Comparison of ENCODE assay signal across 21 cellular contexts in the genomic region with DNA sequence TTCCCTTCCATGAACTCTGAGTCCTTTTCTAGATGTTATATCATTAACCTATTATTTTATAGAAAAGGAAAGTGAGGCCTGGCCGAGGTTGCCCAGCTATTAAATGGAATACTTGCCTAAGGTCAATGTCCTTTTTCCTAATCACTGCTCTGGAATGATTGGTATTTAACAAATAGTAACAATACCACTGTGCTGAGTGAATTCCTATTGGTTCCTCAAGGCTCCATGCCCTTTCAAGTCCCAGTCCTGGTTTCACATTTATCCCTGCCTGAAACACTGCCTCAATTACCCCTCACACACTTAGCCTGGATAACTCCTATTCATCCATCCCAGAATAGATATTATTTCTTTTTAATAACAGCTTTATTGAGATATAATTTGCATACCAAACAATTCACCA. TPM values are rescaled to one million over a fixed set of nuclear protein-coding genes. Genes with fewer than 3 reads are reported as not detected.
DNase-seq lines count a peak whose midpoint lies in the region; ATAC-seq, FAIRE-seq and TF ChIP-seq lines count a peak whose summit lies in the region.
"Had no signal": no experiment of that assay in that cellular context is flagged by ENCODE, and none has a peak within 500 bp of the region (broad histone marks: within the 10 kb centered on the region; RNA-seq: fewer than 3 reads in every experiment).

No MANE protein-coding gene starts in this region.

- H4K20me1 ChIP-seq in PC-3 (ENCODE audit: low read length) (no peaks in the 10 kb centered on the region), endothelial cell of umbilical vein (replicated peaks; ENCODE audit: control insufficient read depth, extremely low read depth, insufficient read depth, low read length) (no peaks in the 10 kb centered on the region)
- H4K20me1 ChIP-seq: BLaER1 treated with 17β-estradiol and CSF1 and Interleukin-3, amounts not matched to agents 10 nM and 100 nM had no signal

- H3K23ac ChIP-seq in mesenchymal stem cell (ENCODE audit: low read length in 2 of 2) = no peak overlapping the region

- H2BK15ac ChIP-seq in mesenchymal stem cell (ENCODE audit: low read depth, poor library complexity, severe bottlenecking) = no peak overlapping the region

- dilution Hi-C loops in endothelial cell of umbilical vein (cut with MboI; ENCODE audit: extremely low pct_ligation_motif_present, low sequenced_read_pairs) = no loop called here

- no peak overlapping the region for H3K4ac ChIP-seq in mesenchymal stem cell (ENCODE audit: low read depth in 1 of 2, low read length in 2 of 2)

- no peaks in the 10 kb centered on the region for H3K9me1 ChIP-seq in endothelial cell of umbilical vein (replicated peaks; ENCODE audit: control insufficient read depth, extremely low read depth, insufficient read depth, low read length)

- H2AFZ ChIP-seq in PC-3 (ENCODE audit: low read length) (no peak overlapping the region), endothelial cell of umbilical vein (ENCODE audit: low read depth, low read length) (peak overlapping the region; percentile 16), mesenchymal stem cell (ENCODE audit: low read depth, low read length) (no peak overlapping the region)

- H3K27me3 ChIP-seq in PC-3 (ENCODE audit: low read length) (no peaks in the 10 kb centered on the region), endothelial cell of umbilical vein (ENCODE audit: control insufficient read depth in 2 of 2, insufficient read depth in 2 of 2, low read length in 2 of 2) (no peaks in the 10 kb centered on the region), mesenchymal stem cell (ENCODE audit: control insufficient read depth in 1 of 2, insufficient read depth in 1 of 2, low read length in 2 of 2) (no peaks in the 10 kb centered on the region)
- H3K27me3 ChIP-seq: right atrium auricular region had no signal

- BruUV-seq in PC-3 (replicated peaks; lab: Mats Ljungman, UMichigan) (no TSS peak), endothelial cell of umbilical vein (replicated peaks; lab: Mats Ljungman, UMichigan) (no TSS peak)

- no peaks in the 10 kb centered on the region for H3F3A ChIP-seq in PC-3 (ENCODE audit: low read length, unreplicated experiment)

- DNase-seq in Caki2 (ENCODE audit: low read depth) (peak; percentile 46), PC-3 (peak; percentile 54), endothelial cell of umbilical vein (ENCODE audit: low read depth, low spot score) (peak; percentile 57), mesenchymal stem cell (peak; percentile 34), sciatic nerve (ENCODE audit: low spot score) (no peak)
- no peak for DNase-seq in activated CD8-positive, alpha-beta memory T cell treated with anti-CD3 and anti-CD28 coated beads for 24 hours
- DNase-seq: activated naive CD4-positive, alpha-beta T cell treated with anti-CD3 and anti-CD28 coated beads, Interleukin-2, amount 50 U/mL, for 16 hours; cerebellar nuclear complex; GDM1; naive thymus-derived CD8-positive, alpha-beta T cell; NCI-H1105 treated with DMSO at 0.1 percent for 48 hours; NCI-H524 treated with DMSO at 0.1 percent for 48 hours; SIG-M5; stimulated activated naive CD4-positive, alpha-beta T cell had no signal

- no peak for TF ChIP-seq POLR2A in endothelial cell of umbilical vein (IDR thresholded peaks at IDR 0.05; ENCODE audit: low read depth, low read length)

- no peak overlapping the region for H3K4me3 ChIP-seq in PC-3 (ENCODE audit: low read length)
- H3K4me3 ChIP-seq in endothelial cell of umbilical vein (replicated peaks in 1 of 3; ENCODE audit: insufficient read depth in 1 of 3, low read depth in 1 of 3, low read length in 3 of 3) = no peak overlapping the region
- H3K4me3 ChIP-seq in mesenchymal stem cell (ENCODE audit: insufficient read depth in 1 of 2, low read depth in 1 of 2, low read length in 2 of 2) = no peak overlapping the region
- H3K4me3 ChIP-seq: BLaER1 treated with 17β-estradiol and CSF1 and Interleukin-3, amounts not matched to agents 10 nM and 100 nM; right atrium auricular region had no signal

- H2BK12ac ChIP-seq in mesenchymal stem cell (ENCODE audit: low read length in 2 of 2) = no peak overlapping the region

- H3K79me1 ChIP-seq in mesenchymal stem cell (replicated peaks; ENCODE audit: low read length, poor library complexity, severe bottlenecking) = no peaks in the 10 kb centered on the region

- WGBS in mesenchymal stem cell = 0% methylated on average over 1 of the region's 1 CpG

- H2BK120ac ChIP-seq in mesenchymal stem cell (ENCODE audit: low read depth, low read length) = no peak overlapping the region

- no peak overlapping the region for H3K18ac ChIP-seq in mesenchymal stem cell (ENCODE audit: low read depth in 1 of 2, low read length in 2 of 2)

- intact Hi-C loops in PC-3 (cut with micrococcal nuclease) (no loop called here), endothelial cell of umbilical vein (cut with micrococcal nuclease) (no loop called here), sciatic nerve (cut with DNase I) (no loop called here)

- H3K9me3 ChIP-seq in PC-3 (ENCODE audit: low read length) = no peaks in the 10 kb centered on the region
- no peaks in the 10 kb centered on the region for H3K9me3 ChIP-seq in endothelial cell of umbilical vein (replicated peaks; ENCODE audit: control insufficient read depth, insufficient read depth, low read length)
- H3K9me3 ChIP-seq in mesenchymal stem cell (ENCODE audit: control insufficient read depth, low read length) = no peaks in the 10 kb centered on the region
- H3K9me3 ChIP-seq: BLaER1 treated with 17β-estradiol and CSF1 and Interleukin-3, amounts not matched to agents 10 nM and 100 nM; right atrium auricular region had no signal

- H3K14ac ChIP-seq in mesenchymal stem cell (ENCODE audit: low read length in 2 of 2) = no peak overlapping the region

- POLR2A ChIA-PET in PC-3 (lab: Charles Lee; ENCODE audit: unreplicated experiment) (no interaction called here), endothelial cell of umbilical vein (lab: Charles Lee) (no interaction called here)

- H3K4me2 ChIP-seq in PC-3 (ENCODE audit: low read length) (0 out of 2 replicates have a peak overlapping the region, but pooled peaks have one; percentile 19), endothelial cell of umbilical vein (ENCODE audit: insufficient read depth, low read length) (peak overlapping the region; percentile 46), mesenchymal stem cell (ENCODE audit: low read length, poor library complexity, severe bottlenecking) (no peak overlapping the region)
- H3K4me2 ChIP-seq: BLaER1 treated with 17β-estradiol and CSF1 and Interleukin-3, amounts not matched to agents 10 nM and 100 nM had no signal

- no peaks in the 10 kb centered on the region for H3K9me2 ChIP-seq in PC-3 (replicated peaks; ENCODE audit: low read length)

- peak; percentile 49 for FAIRE-seq in endothelial cell of umbilical vein (lab: Jason Lieb, UNC)

- H3K36me3 ChIP-seq in PC-3 (ENCODE audit: low read depth, low read length) = no peaks in the 10 kb centered on the region
- H3K36me3 ChIP-seq in endothelial cell of umbilical vein (ENCODE audit: control insufficient read depth in 2 of 2, extremely low read depth in 1 of 2, insufficient read depth in 2 of 2, low read length in 2 of 2) = no peaks in the 10 kb centered on the region
- H3K36me3 ChIP-seq in mesenchymal stem cell (ENCODE audit: control insufficient read depth in 1 of 2, insufficient read depth in 2 of 2, low read depth in 1 of 2, low read length in 2 of 2) = peaks cover 0 to 10% of the 10 kb centered on the region in 2 experiments
- H3K36me3 ChIP-seq: BLaER1 treated with 17β-estradiol and CSF1 and Interleukin-3, amounts not matched to agents 10 nM and 100 nM; right atrium auricular region had no signal

- H2AK5ac ChIP-seq in mesenchymal stem cell (ENCODE audit: low read length, severe bottlenecking) = no peak overlapping the region

- H2BK5ac ChIP-seq in mesenchymal stem cell (ENCODE audit: low read depth, low read length, poor library complexity, severe bottlenecking) = no peak overlapping the region

- no peak overlapping the region for H4K91ac ChIP-seq in mesenchymal stem cell (ENCODE audit: low read length)

- in situ Hi-C loops in Caki2 (cut with HindIII; ENCODE audit: low pct_unique_long_range_greater_than_20kb, low sequenced_read_pairs) = no loop called here

- TF ChIP-seq CTCF in PC-3 (conservative IDR thresholded peaks at IDR 0.05; ENCODE audit: low read depth, low read length) = no peak
- TF ChIP-seq CTCF in endothelial cell of umbilical vein (IDR thresholded peaks at IDR 0.05; ENCODE audit: extremely low read depth in 1 of 2, insufficient read depth in 1 of 2, low read depth in 1 of 2, low read length in 2 of 2) = no peak

- ATAC-seq in PC-3 (peak; percentile 54), sciatic nerve (no peak), GM18909 (IDR thresholded peaks at IDR 0.05; ENCODE audit: poor library complexity, unreplicated experiment) (no peak), HG02678 (IDR thresholded peaks at IDR 0.05; ENCODE audit: unreplicated experiment) (no peak)
- ATAC-seq: esophagus mucosa; naive thymus-derived CD8-positive, alpha-beta T cell had no signal

- no peak overlapping the region for H3K27ac ChIP-seq in PC-3 (ENCODE audit: low read length)
- H3K27ac ChIP-seq in endothelial cell of umbilical vein (ENCODE audit: insufficient read depth, low read depth, low read length) = no peak overlapping the region
- H3K27ac ChIP-seq in mesenchymal stem cell (ENCODE audit: low read length, poor library complexity, severe bottlenecking) = no peak overlapping the region
- H3K27ac ChIP-seq: BLaER1 treated with 17β-estradiol and CSF1 and Interleukin-3, amounts not matched to agents 10 nM and 100 nM; right atrium auricular region; VCaP had no signal

- H4K8ac ChIP-seq in mesenchymal stem cell (ENCODE audit: low read length) = no peak overlapping the region

- CTCF ChIA-PET in PC-3 (lab: Charles Lee) = no interaction called here
- CTCF ChIA-PET in endothelial cell of umbilical vein (lab: Charles Lee) = interaction anchor here (0.9 kb wide), 1 partner anchor 15 kb away, joined by 3 read pairs; no protein-coding TSS in a partner anchor

- H3K9ac ChIP-seq in PC-3 (ENCODE audit: low read length) = no peak overlapping the region
- H3K9ac ChIP-seq in endothelial cell of umbilical vein (replicated peaks; ENCODE audit: extremely low read depth, insufficient read depth, low read length) = no peak overlapping the region
- H3K9ac ChIP-seq in mesenchymal stem cell (ENCODE audit: low read length) = no peak overlapping the region
- H3K9ac ChIP-seq: BLaER1 treated with 17β-estradiol and CSF1 and Interleukin-3, amounts not matched to agents 10 nM and 100 nM had no signal

- H3K79me2 ChIP-seq in PC-3 (ENCODE audit: low read length) = peaks cover 3% of the 10 kb centered on the region; the same call in 1 of the 2 replicates
- H3K79me2 ChIP-seq in endothelial cell of umbilical vein (ENCODE audit: control insufficient read depth, insufficient read depth, low read length) = peaks cover 5% of the 10 kb centered on the region

- peaks cover 12% of the 10 kb centered on the region; the same call in 1 of the 2 replicates for H3K4me1 ChIP-seq in PC-3 (ENCODE audit: insufficient read depth, low read length)
- peaks cover 31% of the 10 kb centered on the region for H3K4me1 ChIP-seq in endothelial cell of umbilical vein (ENCODE audit: control insufficient read depth, extremely low read depth, insufficient read depth, low read length)
- peaks cover 4% of the 10 kb centered on the region for H3K4me1 ChIP-seq in mesenchymal stem cell (ENCODE audit: control insufficient read depth, insufficient read depth, low read depth, low read length)
- H3K4me1 ChIP-seq: right atrium auricular region had no signal

RNA-seq across cellular contexts. Expression of gene TCEAL9, which starts 6.2 kb away (rescaled TPM):
- total RNA-seq in Caki2 (2014; rRNA removed; shearing (Covaris generic); ENCODE audit: low replicate concordance) = 52.9 and 53.6 TPM in 2 replicates
- total RNA-seq in PC-3 (2014; rRNA removed) = 23.0 and 46.8 TPM in 2 replicates
- 98.3 and 99.2 TPM in 2 replicates for total RNA-seq in endothelial cell of umbilical vein
- 37.2 and 61.7 TPM in 2 replicates for polyA plus RNA-seq in endothelial cell of umbilical vein
- 77.2 and 78.1 TPM in 2 replicates for polyA plus RNA-seq in endothelial cell of umbilical vein (2011; cell fraction: cytosol; rRNA removed)
- polyA plus RNA-seq in endothelial cell of umbilical vein (2011; cell fraction: nucleus; rRNA removed) = 40.4 and 68.7 TPM in 2 replicates
- polyA plus RNA-seq in endothelial cell of umbilical vein (2012) = 168 and 221 TPM in 2 replicates
- polyA minus RNA-seq in endothelial cell of umbilical vein = 8.1 and 10.6 TPM in 2 replicates
- 1.7 TPM for polyA minus RNA-seq in endothelial cell of umbilical vein (2011; cell fraction: cytosol; rRNA and poly(A)+ RNA removed)
- 16.7 and 18.2 TPM in 2 replicates for polyA minus RNA-seq in endothelial cell of umbilical vein (2011; cell fraction: nucleus; rRNA and poly(A)+ RNA removed)
- polyA plus RNA-seq in mesenchymal stem cell (2013, experiment 1 of 2) = 324 TPM
- 335 TPM for polyA plus RNA-seq in mesenchymal stem cell (2013, experiment 2 of 2)
- total RNA-seq in sciatic nerve = 49.5 TPM

RNA-seq across cellular contexts. Expression of gene BEX3, which starts 13.8 kb away (rescaled TPM):
- 289 and 328 TPM in 2 replicates for total RNA-seq in Caki2 (2014; rRNA removed; shearing (Covaris generic); ENCODE audit: low replicate concordance)
- 130 and 146 TPM in 2 replicates for total RNA-seq in PC-3 (2014; rRNA removed)
- 227 and 233 TPM in 2 replicates for total RNA-seq in endothelial cell of umbilical vein
- polyA plus RNA-seq in endothelial cell of umbilical vein = 235 and 332 TPM in 2 replicates
- polyA plus RNA-seq in endothelial cell of umbilical vein (2011; cell fraction: cytosol; rRNA removed) = 334 and 366 TPM in 2 replicates
- polyA plus RNA-seq in endothelial cell of umbilical vein (2011; cell fraction: nucleus; rRNA removed) = 160 and 210 TPM in 2 replicates
- polyA plus RNA-seq in endothelial cell of umbilical vein (2012) = 392 and 441 TPM in 2 replicates
- 115 and 146 TPM in 2 replicates for polyA minus RNA-seq in endothelial cell of umbilical vein
- polyA minus RNA-seq in endothelial cell of umbilical vein (2011; cell fraction: cytosol; rRNA and poly(A)+ RNA removed) = 10.8 TPM
- 24.7 and 35.3 TPM in 2 replicates for polyA minus RNA-seq in endothelial cell of umbilical vein (2011; cell fraction: nucleus; rRNA and poly(A)+ RNA removed)
- 431 TPM for polyA plus RNA-seq in mesenchymal stem cell (2013, experiment 1 of 2)
- 447 TPM for polyA plus RNA-seq in mesenchymal stem cell (2013, experiment 2 of 2)
- 83.2 TPM for total RNA-seq in sciatic nerve
- total RNA-seq: HT-29 had no signal

RNA-seq across cellular contexts. Expression of gene TCEAL7, which starts 32.5 kb away (rescaled TPM):
- not detected in 2 replicates for total RNA-seq in Caki2 (2014; rRNA removed; shearing (Covaris generic); ENCODE audit: low replicate concordance)
- total RNA-seq in PC-3 (2014; rRNA removed) (not detected in 2 replicates), endothelial cell of umbilical vein (8.2 and 10.5 TPM in 2 replicates), sciatic nerve (15.1 TPM)
- 4.2 and 4.6 TPM in 2 replicates for polyA plus RNA-seq in endothelial cell of umbilical vein
- 5.6 and 6.2 TPM in 2 replicates for polyA plus RNA-seq in endothelial cell of umbilical vein (2011; cell fraction: cytosol; rRNA removed)
- 2.6 TPM in 2 replicates for polyA plus RNA-seq in endothelial cell of umbilical vein (2011; cell fraction: nucleus; rRNA removed)
- 4.4 and 8.0 TPM in 2 replicates for polyA plus RNA-seq in endothelial cell of umbilical vein (2012)
- 1.3 and 3.2 TPM in 2 replicates for polyA minus RNA-seq in endothelial cell of umbilical vein
- polyA minus RNA-seq in endothelial cell of umbilical vein (2011; cell fraction: cytosol; rRNA and poly(A)+ RNA removed) = not detected
- 0.63 TPM in 1 of 2 replicates, not detected in the other for polyA minus RNA-seq in endothelial cell of umbilical vein (2011; cell fraction: nucleus; rRNA and poly(A)+ RNA removed)
- 0.54 TPM for polyA plus RNA-seq in mesenchymal stem cell (2013, experiment 1 of 2)
- polyA plus RNA-seq in mesenchymal stem cell (2013, experiment 2 of 2) = 0.33 TPM
- total RNA-seq: HT-29; naive thymus-derived CD8-positive, alpha-beta T cell had no signal
- polyA plus RNA-seq: naive thymus-derived CD8-positive, alpha-beta T cell had no signal

RNA-seq across cellular contexts. Expression of gene BEX2, which starts 51.7 kb away (rescaled TPM):
- 12.2 and 15.0 TPM in 2 replicates for total RNA-seq in Caki2 (2014; rRNA removed; shearing (Covaris generic); ENCODE audit: low replicate concordance)
- total RNA-seq in PC-3 (2014; rRNA removed) (1.6 and 2.8 TPM in 2 replicates), endothelial cell of umbilical vein (0.88 and 1.4 TPM in 2 replicates), sciatic nerve (2.6 TPM)
- polyA plus RNA-seq in endothelial cell of umbilical vein = 0.92 and 1.4 TPM in 2 replicates
- 1.9 and 2.1 TPM in 2 replicates for polyA plus RNA-seq in endothelial cell of umbilical vein (2011; cell fraction: cytosol; rRNA removed)
- 1.1 and 1.5 TPM in 2 replicates for polyA plus RNA-seq in endothelial cell of umbilical vein (2011; cell fraction: nucleus; rRNA removed)
- 0.80 and 0.88 TPM in 2 replicates for polyA plus RNA-seq in endothelial cell of umbilical vein (2012)
- polyA minus RNA-seq in endothelial cell of umbilical vein = 1.3 and 3.2 TPM in 2 replicates
- polyA minus RNA-seq in endothelial cell of umbilical vein (2011; cell fraction: cytosol; rRNA and poly(A)+ RNA removed) = not detected
- 0.77 and 0.87 TPM in 2 replicates for polyA minus RNA-seq in endothelial cell of umbilical vein (2011; cell fraction: nucleus; rRNA and poly(A)+ RNA removed)
- 3.2 TPM for polyA plus RNA-seq in mesenchymal stem cell (2013, experiment 1 of 2)
- polyA plus RNA-seq in mesenchymal stem cell (2013, experiment 2 of 2) = 3.8 TPM
- total RNA-seq: HT-29 had no signal

Comparison
In these comparisons a context has a peak if more than half of its experiments do, and no peak if none do; other contexts are left out.
1. DNase-seq: peak in Caki2 (single experiment), PC-3 (single experiment), endothelial cell of umbilical vein (single experiment) and mesenchymal stem cell (single experiment); none in activated CD8-positive, alpha-beta memory T cell treated with anti-CD3 and anti-CD28 coated beads for 24 hours (single experiment) and sciatic nerve (single experiment).